Comparison of ENCODE assay signal across 24 cellular contexts in genomic region chr3:58833501-58833900, GRCh38.
"Had no signal": no experiment of that assay in that cellular context is flagged by ENCODE, and none has a peak within 500 bp of the region (broad histone marks: within the 10 kb centered on the region; RNA-seq: fewer than 3 reads in every experiment).

No MANE protein-coding gene starts in this region.

- H3K4me3 Mint-ChIP-seq: activated B cell treated with CpG ODN at 0.5 μM for 24 hours; activated CD8-positive, alpha-beta T cell treated with anti-CD3 and anti-CD28 coated beads for 36 hours; activated naive CD4-positive, alpha-beta T cell treated with anti-CD3 and anti-CD28 coated beads, Interleukin-2, amount 50 U/mL, for 24 hours; activated naive CD8-positive, alpha-beta T cell treated with anti-CD3 and anti-CD28 coated beads, Interleukin-2, amount 50 U/mL, for 24 hours; dendritic cell treated with granulocyte-macrophage colony-stimulating factor and Interleukin-4, amounts not matched to agents 40 ng/mL and 50 ng/mL, for 4 days; nephron; T-helper 2 cell treated with Interferon-gamma antibody and Interleukin-4, amounts not matched to agents 5 μg/mL and 100 μg/mL, for 36 hours had no signal

- ATAC-seq: activated CD8-positive, alpha-beta T cell treated with anti-CD3 and anti-CD28 coated beads for 36 hours; activated naive CD8-positive, alpha-beta T cell treated with anti-CD3 and anti-CD28 coated beads, Interleukin-2, amount 50 U/mL, for 24 hours; gastrocnemius medialis; left ventricle myocardium superior; right cardiac atrium had no signal

- DNase-seq: activated B cell treated with CpG ODN at 0.5 μM for 24 hours; activated CD4-positive, alpha-beta T cell treated with anti-CD3 and anti-CD28 coated beads, Interleukin-2, amount 50 U/mL, for 1 hour; activated CD8-positive, alpha-beta T cell treated with anti-CD3 and anti-CD28 coated beads for 36 hours; activated naive CD8-positive, alpha-beta T cell treated with anti-CD3 and anti-CD28 coated beads, Interleukin-2, amount 50 U/mL, for 24 hours; activated T-cell treated with anti-CD3 and anti-CD28 coated beads, Interleukin-2, amount 50 U/mL, for 48 hours; central memory CD4-positive, alpha-beta T cell; effector CD4-positive, alpha-beta T cell; gastrocnemius medialis; glutamatergic neuron; islet precursor cell; left cardiac atrium; left ventricle myocardium superior; posterior cingulate gyrus; right cardiac atrium; spleen; stimulated activated naive CD4-positive, alpha-beta T cell treated with Interleukin-2 at 50 U/mL for 16 hours had no signal

- H3K27me3 Mint-ChIP-seq: activated B cell treated with CpG ODN at 0.5 μM for 24 hours; activated CD8-positive, alpha-beta T cell treated with anti-CD3 and anti-CD28 coated beads for 36 hours; activated naive CD8-positive, alpha-beta T cell treated with anti-CD3 and anti-CD28 coated beads, Interleukin-2, amount 50 U/mL, for 24 hours; dendritic cell treated with granulocyte-macrophage colony-stimulating factor and Interleukin-4, amounts not matched to agents 40 ng/mL and 50 ng/mL, for 4 days had no signal

- H3K27ac Mint-ChIP-seq: activated B cell treated with CpG ODN at 0.5 μM for 24 hours; activated CD8-positive, alpha-beta T cell treated with anti-CD3 and anti-CD28 coated beads for 36 hours; activated naive CD4-positive, alpha-beta T cell treated with anti-CD3 and anti-CD28 coated beads, Interleukin-2, amount 50 U/mL, for 24 hours; activated naive CD8-positive, alpha-beta T cell treated with anti-CD3 and anti-CD28 coated beads, Interleukin-2, amount 50 U/mL, for 24 hours; activated T-helper 2 cell treated with anti-CD3 and anti-CD28 coated beads, Interferon-gamma antibody, Interleukin-2, Interleukin-4, amounts not matched to agents 10 μg/mL and 5 μg/mL and 100 μg/mL, durations not matched to agents 14 hours and 24 hours and 36 hours; dendritic cell treated with granulocyte-macrophage colony-stimulating factor and Interleukin-4, amounts not matched to agents 40 ng/mL and 50 ng/mL, for 4 days; T-helper 2 cell treated with Interferon-gamma antibody and Interleukin-4, amounts not matched to agents 5 μg/mL and 100 μg/mL, for 36 hours had no signal

- H3K27ac ChIP-seq: breast epithelium, epithelial cell of prostate, gastrocnemius medialis, spleen, tibial nerve had no signal

- H3K9me3 Mint-ChIP-seq: activated B cell treated with CpG ODN at 0.5 μM for 24 hours; activated CD8-positive, alpha-beta T cell treated with anti-CD3 and anti-CD28 coated beads for 36 hours; activated naive CD4-positive, alpha-beta T cell treated with anti-CD3 and anti-CD28 coated beads, Interleukin-2, amount 50 U/mL, for 24 hours; activated naive CD8-positive, alpha-beta T cell treated with anti-CD3 and anti-CD28 coated beads, Interleukin-2, amount 50 U/mL, for 24 hours; activated T-helper 2 cell treated with anti-CD3 and anti-CD28 coated beads, Interferon-gamma antibody, Interleukin-2, Interleukin-4, amounts not matched to agents 10 μg/mL and 5 μg/mL and 100 μg/mL, durations not matched to agents 14 hours and 24 hours and 36 hours; dendritic cell treated with granulocyte-macrophage colony-stimulating factor and Interleukin-4, amounts not matched to agents 40 ng/mL and 50 ng/mL, for 4 days; nephron; T-helper 2 cell treated with Interferon-gamma antibody and Interleukin-4, amounts not matched to agents 5 μg/mL and 100 μg/mL, for 36 hours had no signal

- H3K36me3 Mint-ChIP-seq: activated naive CD4-positive, alpha-beta T cell treated with anti-CD3 and anti-CD28 coated beads, Interleukin-2, amount 50 U/mL, for 24 hours had no signal

- H3K4me3 ChIP-seq: breast epithelium, gastrocnemius medialis, spleen, tibial nerve had no signal

- H3K4me1 ChIP-seq: breast epithelium, gastrocnemius medialis, spleen, tibial nerve had no signal

- H3K9me3 ChIP-seq: breast epithelium, gastrocnemius medialis, spleen, tibial nerve had no signal

- H3K36me3 ChIP-seq: breast epithelium, gastrocnemius medialis, spleen, tibial nerve had no signal

- H3K4me1 Mint-ChIP-seq: activated B cell treated with CpG ODN at 0.5 μM for 24 hours; activated naive CD4-positive, alpha-beta T cell treated with anti-CD3 and anti-CD28 coated beads, Interleukin-2, amount 50 U/mL, for 24 hours; activated naive CD8-positive, alpha-beta T cell treated with anti-CD3 and anti-CD28 coated beads, Interleukin-2, amount 50 U/mL, for 24 hours had no signal
